Comparison of ENCODE assay signal across 16 cellular contexts in genomic region chr10:73802276-73802991, GRCh38. TPM values are rescaled to one million over a fixed set of nuclear protein-coding genes. Genes with fewer than 3 reads are reported as not detected.
A peak's percentile ranks its signal among the peaks of the same experiment; 100 is the strongest.
DNase-seq lines count a peak whose midpoint lies in the region; ATAC-seq and TF ChIP-seq lines count a peak whose summit lies in the region.
"Had no signal": no experiment of that assay in that cellular context is flagged by ENCODE, and none has a peak within 500 bp of the region (broad histone marks: within the 10 kb centered on the region; RNA-seq: fewer than 3 reads in every experiment).

No MANE protein-coding gene starts in this region.

- no peak overlapping the region for H2AFZ ChIP-seq in DND-41 (ENCODE audit: low read depth, low read length)
- no peak overlapping the region for H2AFZ ChIP-seq in SK-N-SH (ENCODE audit: low read depth)

- no peaks in the 10 kb centered on the region for H3K9me3 Mint-ChIP-seq in endodermal cell
- H3K9me3 Mint-ChIP-seq: H9 had no signal

- H3K27me3 ChIP-seq in DND-41 (ENCODE audit: insufficient read depth, low read length, poor library complexity), result no peaks in the 10 kb centered on the region
- H3K27me3 ChIP-seq in SK-N-SH (ENCODE audit: insufficient read depth), result no peaks in the 10 kb centered on the region
- H3K27me3 ChIP-seq in endodermal cell (ENCODE audit: control insufficient read depth, insufficient read depth, low read length, poor library complexity, severe bottlenecking), result no peaks in the 10 kb centered on the region
- H3K27me3 ChIP-seq: gastrocnemius medialis, right lobe of liver had no signal

- peak; percentile 8 for TF ChIP-seq CTCF in DND-41 (IDR thresholded peaks at IDR 0.05; ENCODE audit: borderline replicate concordance, extremely low read depth, low read length, poor library complexity, severe bottlenecking)
- TF ChIP-seq CTCF in SK-N-SH (IDR thresholded peaks at IDR 0.05), result 0 out of 2 replicates have a peak, but pooled peaks have one; percentile 20
- TF ChIP-seq CTCF in endodermal cell (conservative IDR thresholded peaks at IDR 0.05), result no peak

- TF ChIP-seq RAD21 in SK-N-SH (IDR thresholded peaks at IDR 0.05; ENCODE audit: low read length), result no peak

- H3K27me3 Mint-ChIP-seq in endodermal cell (ENCODE audit: insufficient read depth), result no peaks in the 10 kb centered on the region

- H3K9me3 ChIP-seq in DND-41 (ENCODE audit: insufficient read depth, low read length, severe bottlenecking), result no peaks in the 10 kb centered on the region
- H3K9me3 ChIP-seq in SK-N-SH, result no peaks in the 10 kb centered on the region
- H3K9me3 ChIP-seq in endodermal cell (ENCODE audit: control insufficient read depth, low read length), result no peaks in the 10 kb centered on the region
- H3K9me3 ChIP-seq: gastrocnemius medialis, right lobe of liver had no signal

- H3K36me3 ChIP-seq in DND-41 (ENCODE audit: insufficient read depth, low read length), result peaks cover 92% of the 10 kb centered on the region
- H3K36me3 ChIP-seq in SK-N-SH (replicated peaks in 1 of 2; ENCODE audit: control insufficient read depth in 1 of 2, insufficient read depth in 2 of 2, low read length in 1 of 2), result peaks cover 35 to 73% of the 10 kb centered on the region in 2 experiments
- H3K36me3 ChIP-seq in endodermal cell (ENCODE audit: control insufficient read depth, insufficient read depth, low read length), result peaks cover 76% of the 10 kb centered on the region

- H4K20me1 ChIP-seq in DND-41 (ENCODE audit: insufficient read depth, low read length), result peaks cover 15% of the 10 kb centered on the region
- H4K20me1 ChIP-seq in SK-N-SH (ENCODE audit: insufficient read depth), result no peaks in the 10 kb centered on the region

- no peak for TF ChIP-seq EP300 in SK-N-SH (IDR thresholded peaks at IDR 0.05; ENCODE audit: borderline replicate concordance in 1 of 2, low read depth in 1 of 2, low read length in 1 of 2)

- H3K4me3 Mint-ChIP-seq in endodermal cell, result no peak overlapping the region
- H3K4me3 Mint-ChIP-seq: CD8-positive, alpha-beta memory T cell; H9 had no signal

- H3K27ac ChIP-seq in DND-41 (ENCODE audit: low read length) (no peak overlapping the region), SK-N-SH (ENCODE audit: low read depth in 2 of 2, low read length in 1 of 2) (no peak overlapping the region; a peak in 1 of 4 replicates), endodermal cell (ENCODE audit: low read depth, low read length) (no peak overlapping the region)
- H3K27ac ChIP-seq: gastrocnemius medialis, right lobe of liver had no signal

- H3K4me3 ChIP-seq in DND-41 (ENCODE audit: low read depth in 1 of 2, low read length in 2 of 2) (no peak overlapping the region), SK-N-SH (ENCODE audit: low read depth in 2 of 2, low read length in 1 of 2) (no peak overlapping the region), endodermal cell (ENCODE audit: low read length) (no peak overlapping the region)
- H3K4me3 ChIP-seq: gastrocnemius medialis, right lobe of liver had no signal

- H3K4me1 ChIP-seq in DND-41 (ENCODE audit: insufficient read depth, low read length), result peaks cover 8% of the 10 kb centered on the region; the same call in 1 of the 2 replicates
- H3K4me1 ChIP-seq in SK-N-SH (ENCODE audit: control insufficient read depth in 1 of 2, insufficient read depth in 2 of 2, low read depth in 1 of 2, low read length in 1 of 2), result no peaks in the 10 kb centered on the region
- H3K4me1 ChIP-seq in endodermal cell (ENCODE audit: control insufficient read depth, insufficient read depth, low read length), result no peaks in the 10 kb centered on the region
- H3K4me1 ChIP-seq: right lobe of liver had no signal

- peaks cover 51% of the 10 kb centered on the region for H3K36me3 Mint-ChIP-seq in endodermal cell (ENCODE audit: low read depth)

- CTCF ChIA-PET in SK-N-SH (lab: Yijun Ruan, JAX), result no interaction called here

- H3K27ac Mint-ChIP-seq in endodermal cell, result no peak overlapping the region

- H3K9ac ChIP-seq in DND-41 (ENCODE audit: low read depth, low read length) (no peak overlapping the region), SK-N-SH (no peak overlapping the region), endodermal cell (ENCODE audit: extremely low read depth, low read length, poor library complexity, severe bottlenecking) (no peak overlapping the region)

- no peak overlapping the region for H3K4me2 ChIP-seq in DND-41 (ENCODE audit: insufficient read depth, low read length)
- H3K4me2 ChIP-seq in SK-N-SH, result no peak overlapping the region

- POLR2A ChIA-PET in SK-N-SH (lab: Yijun Ruan, JAX), result interaction anchor here (1.2 kb wide), 1 partner anchor 8 kb away, joined by 4 read pairs; no protein-coding TSS in a partner anchor

- no peaks in the 10 kb centered on the region for H3K4me1 Mint-ChIP-seq in endodermal cell
- H3K4me1 Mint-ChIP-seq: H9 had no signal

- peaks cover 28% of the 10 kb centered on the region for H3F3A ChIP-seq in SK-N-SH (replicated peaks; ENCODE audit: insufficient read depth)

- no peak for DNase-seq in DND-41
- no peak for DNase-seq in SK-N-SH
- peak; percentile 32 for DNase-seq in endodermal cell
- peak; percentile 67 for DNase-seq in posterior vena cava (ENCODE audit: low spot score)
- DNase-seq in occipital lobe (lab: John Stamatoyannopoulos, UW), result no peak
- no peak for DNase-seq in germinal center (ENCODE audit: low spot score)
- DNase-seq in effector CD8-positive, alpha-beta T cell (lab: John Stamatoyannopoulos, UW), result no peak
- DNase-seq: activated CD8-positive, alpha-beta memory T cell treated with anti-CD3 and anti-CD28 coated beads, Interleukin-2, amount 50 U/mL, for 48 hours; CD8-positive, alpha-beta memory T cell; gastrocnemius medialis; GDM1; H9; NCI-H2081; NCI-H774; SHP77 treated with DMSO at 0.1 percent for 48 hours had no signal

- no peaks in the 10 kb centered on the region for H3K9me2 ChIP-seq in SK-N-SH

- H3K79me2 ChIP-seq in DND-41 (ENCODE audit: insufficient read depth, low read length) (peaks cover 5% of the 10 kb centered on the region; the same call in 1 of the 2 replicates), SK-N-SH (ENCODE audit: insufficient read depth) (no peaks in the 10 kb centered on the region)

- intact Hi-C loops in posterior vena cava (cut with DNase I), result no loop called here

- 82% methylated on average over 10 of the region's 11 CpGs for WGBS in SK-N-SH (ENCODE audit: low lambda C conversion rate)
- whole genome bisulfite sequencing in endodermal cell (ENCODE audit: insufficient coverage in 1 of 2, insufficient read length in 1 of 2), 2 experiments, result 90 to 100% methylated on average over 11 of the region's 11 CpGs

- ATAC-seq in DND-41 (ENCODE audit: insufficient read depth, low read depth), result no peak
- ATAC-seq: gastrocnemius medialis, right lobe of liver had no signal

TF ChIP-seq in SK-N-SH, 30 proteins besides CTCF, POLR2A, EP300 and RAD21 (continues in another document):
- no peak for TF ChIP-seq EZH2phosphoT487 (IDR thresholded peaks at IDR 0.05; ENCODE audit: borderline replicate concordance, low read depth)
- no peak for TF ChIP-seq NFIC (IDR thresholded peaks at IDR 0.05; ENCODE audit: borderline replicate concordance)
- TF ChIP-seq RCOR1 (IDR thresholded peaks at IDR 0.05; ENCODE audit: low read length), result no peak
- TF ChIP-seq TAF1 (IDR thresholded peaks at IDR 0.05; ENCODE audit: borderline replicate concordance, low read depth, low read length), result no peak
- TF ChIP-seq MXI1 (IDR thresholded peaks at IDR 0.05; ENCODE audit: low read depth, low read length), result no peak
- TF ChIP-seq ELF1 (IDR thresholded peaks at IDR 0.05), result no peak
- TF ChIP-seq CHD2 (IDR thresholded peaks at IDR 0.05; ENCODE audit: low read length, partially characterized antibody), result no peak
- TF ChIP-seq GABPA (IDR thresholded peaks at IDR 0.05; ENCODE audit: low read depth), result no peak
- TF ChIP-seq, protein P1, sequence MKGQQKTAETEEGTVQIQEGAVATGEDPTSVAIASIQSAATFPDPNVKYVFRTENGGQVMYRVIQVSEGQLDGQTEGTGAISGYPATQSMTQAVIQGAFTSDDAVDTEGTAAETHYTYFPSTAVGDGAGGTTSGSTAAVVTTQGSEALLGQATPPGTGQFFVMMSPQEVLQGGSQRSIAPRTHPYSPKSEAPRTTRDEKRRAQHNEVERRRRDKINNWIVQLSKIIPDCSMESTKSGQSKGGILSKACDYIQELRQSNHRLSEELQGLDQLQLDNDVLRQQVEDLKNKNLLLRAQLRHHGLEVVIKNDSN (IDR thresholded peaks at IDR 0.05; ENCODE audit: borderline replicate concordance, low read depth), result no peak

RNA-seq across cellular contexts. Expression of gene NDST2, which starts 9.0 kb away (rescaled TPM):
- 22.1 and 24.1 TPM in 2 replicates for polyA plus RNA-seq in SK-N-SH (2012; rRNA removed)
- 10.5 and 14.1 TPM in 2 replicates for polyA plus RNA-seq in SK-N-SH (2012; cell fraction: cytosol; rRNA removed)
- polyA plus RNA-seq in SK-N-SH (2012; cell fraction: nucleus; rRNA removed), result 69.9 and 86.8 TPM in 2 replicates
- total RNA-seq in endodermal cell (10 to 100 TPM; 19.6 to 20.3 TPM), posterior vena cava (10 to 100 TPM; 23.4 to 24.4 TPM), occipital lobe (8.1 TPM)
- 23.6 TPM for polyA plus RNA-seq in endodermal cell (2013, experiment 1 of 2)
- polyA plus RNA-seq in endodermal cell (2013, experiment 2 of 2), result 15.4 TPM

RNA-seq across cellular contexts. Expression of gene ZSWIM8, which starts 17.0 kb away (rescaled TPM):
- 97.3 and 112 TPM in 2 replicates for polyA plus RNA-seq in SK-N-SH (2012; rRNA removed)
- 21.4 and 41.4 TPM in 2 replicates for polyA plus RNA-seq in SK-N-SH (2012; cell fraction: cytosol; rRNA removed)
- polyA plus RNA-seq in SK-N-SH (2012; cell fraction: nucleus; rRNA removed), result 340 and 358 TPM in 2 replicates
- total RNA-seq in endodermal cell (10 to 100 TPM; 75.9 to 79.8 TPM), posterior vena cava (10 to 100 TPM; 73.4 to 92.0 TPM), occipital lobe (30.7 TPM)
- 86.6 TPM for polyA plus RNA-seq in endodermal cell (2013, experiment 1 of 2)
- polyA plus RNA-seq in endodermal cell (2013, experiment 2 of 2), result 82.6 TPM

RNA-seq across cellular contexts. Expression of gene CHCHD1, which starts 20.6 kb away (rescaled TPM):
- polyA plus RNA-seq in SK-N-SH (2012; rRNA removed), result 57.8 and 60.9 TPM in 2 replicates
- 71.7 and 84.8 TPM in 2 replicates for polyA plus RNA-seq in SK-N-SH (2012; cell fraction: cytosol; rRNA removed)
- 22.1 and 30.6 TPM in 2 replicates for polyA plus RNA-seq in SK-N-SH (2012; cell fraction: nucleus; rRNA removed)
- total RNA-seq in endodermal cell (10 to 100 TPM; 37.6 to 49.3 TPM), posterior vena cava (10 to 100 TPM; 15.1 to 18.8 TPM), occipital lobe (14.5 TPM)
- 74.8 TPM for polyA plus RNA-seq in endodermal cell (2013, experiment 1 of 2)
- polyA plus RNA-seq in endodermal cell (2013, experiment 2 of 2), result 73.7 TPM

RNA-seq across cellular contexts. Expression of gene SEC24C, which starts 58.3 kb away (rescaled TPM):
- polyA plus RNA-seq in SK-N-SH (2012; rRNA removed), result 73.6 and 99.2 TPM in 2 replicates
- 41.4 and 52.7 TPM in 2 replicates for polyA plus RNA-seq in SK-N-SH (2012; cell fraction: cytosol; rRNA removed)
- 160 and 238 TPM in 2 replicates for polyA plus RNA-seq in SK-N-SH (2012; cell fraction: nucleus; rRNA removed)
- 10 to 100 TPM; 63.2 to 71.4 TPM for total RNA-seq in endodermal cell
- 66.6 TPM for polyA plus RNA-seq in endodermal cell (2013, experiment 1 of 2)
- polyA plus RNA-seq in endodermal cell (2013, experiment 2 of 2), result 59.0 TPM
- total RNA-seq in posterior vena cava, result 10 to 100 TPM; 51.3 to 51.4 TPM
- total RNA-seq in occipital lobe, result 44.0 TPM

Comparison
In these comparisons a context has a peak if more than half of its experiments do, and no peak if none do; other contexts are left out.
1. DNase-seq: peak in endodermal cell (single experiment) and posterior vena cava (single experiment); none in DND-41 (single experiment), SK-N-SH (single experiment), occipital lobe (single experiment), germinal center (single experiment) and effector CD8-positive, alpha-beta T cell (single experiment).